ENCODE assay signal across 20 cellular contexts in the genomic region with DNA sequence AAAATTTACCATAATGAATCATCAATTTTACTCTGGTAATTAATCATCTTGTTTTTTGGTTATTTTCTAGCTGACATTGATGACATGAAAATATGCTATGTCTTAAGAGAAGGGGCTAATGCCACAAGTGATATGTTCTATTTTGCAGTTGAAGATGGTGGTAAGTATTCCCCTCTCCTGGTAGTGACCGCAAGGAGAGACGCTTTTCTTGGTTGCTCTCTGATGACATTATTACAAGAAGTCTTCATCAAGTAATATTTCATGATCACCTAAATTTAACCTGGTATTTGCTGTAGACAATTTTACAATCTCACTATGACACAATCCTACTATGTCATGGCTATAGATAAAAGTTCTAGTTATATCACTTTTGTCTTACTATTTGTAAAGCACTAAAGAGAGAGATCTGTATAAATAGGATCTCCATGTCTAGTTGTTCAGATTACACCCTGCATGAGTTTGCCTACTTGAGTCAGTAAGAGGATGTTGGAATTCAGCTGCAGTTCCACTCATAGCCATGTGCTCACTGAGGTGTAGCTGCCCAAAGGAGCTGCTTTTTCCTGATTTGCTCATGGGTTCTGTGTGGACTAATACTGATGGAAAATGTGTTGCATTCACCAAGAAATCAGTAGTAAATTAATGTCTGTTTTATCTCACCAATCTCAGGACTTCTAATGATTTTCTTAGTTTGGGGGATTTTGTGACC. TPM values are rescaled to one million over a fixed set of nuclear protein-coding genes. Genes with fewer than 3 reads are reported as not detected.
DNase-seq lines count a peak whose midpoint lies in the region; ATAC-seq and TF ChIP-seq lines count a peak whose summit lies in the region.
"Had no signal": no experiment of that assay in that cellular context is flagged by ENCODE, and none has a peak within 500 bp of the region (broad histone marks: within the 10 kb centered on the region; RNA-seq: fewer than 3 reads in every experiment).

No MANE protein-coding gene starts in this region.

- H3K36me3 Mint-ChIP-seq in type B pancreatic cell: peaks cover 45% of the 10 kb centered on the region

- in situ Hi-C loops in astrocyte of the cerebellum (cut with HindIII; ENCODE audit: low sequenced_read_pairs): no loop called here

- H3K27ac Mint-ChIP-seq in type B pancreatic cell: no peak overlapping the region

- H3K4me3 ChIP-seq in astrocyte of the cerebellum (ENCODE audit: low read depth, low read length): no peak overlapping the region
- H3K4me3 ChIP-seq: colonic mucosa, esophagus muscularis mucosa, hepatocyte had no signal

- TF ChIP-seq CTCF in astrocyte of the cerebellum (IDR thresholded peaks at IDR 0.05; ENCODE audit: low read depth, low read length, missing control alignments) (peak; percentile 17), type B pancreatic cell (conservative IDR thresholded peaks at IDR 0.05) (peak; percentile 50)

- ATAC-seq in GM18519 (IDR thresholded peaks at IDR 0.05; ENCODE audit: low FRiP score, unreplicated experiment): no peak
- ATAC-seq: HCT116 had no signal

- no peaks in the 10 kb centered on the region for H3K27me3 Mint-ChIP-seq in type B pancreatic cell

- DNase-seq in SIG-M5 treated with dmso at 0.1 percent for 504 hours (lab: John Stamatoyannopoulos, UW; ENCODE audit: unreplicated experiment) (peak; percentile 4), SIG-M5 (lab: John Stamatoyannopoulos, UW) (no peak), astrocyte of the cerebellum (ENCODE audit: low read depth) (no peak), kidney glomerular epithelial cell (lab: John Stamatoyannopoulos, UW) (peak; percentile 4), type B pancreatic cell (ENCODE audit: extremely low spot score, unreplicated experiment) (no peak), NCI-H1694 treated with DMSO at 0.1 percent for 48 hours (lab: John Stamatoyannopoulos, UW) (no peak), GF-D8 (lab: John Stamatoyannopoulos, UW) (no peak)
- DNase-seq: activated CD4-positive, alpha-beta T cell treated with anti-CD3 and anti-CD28 coated beads for 4 hours; activated T-cell treated with anti-CD3 and anti-CD28 coated beads, Interleukin-2, amount 50 U/mL, for 1 hour; colonic mucosa; NCI-H2029; Right ventricle myocardium superior; small intestine; stimulated activated naive CD4-positive, alpha-beta T cell; T-helper 9 cell had no signal

- H3K4me3 Mint-ChIP-seq in type B pancreatic cell: no peak overlapping the region

- H3K4me1 Mint-ChIP-seq in type B pancreatic cell (ENCODE audit: unreplicated experiment): peaks cover 24% of the 10 kb centered on the region

- H3K9me3 Mint-ChIP-seq in type B pancreatic cell: no peaks in the 10 kb centered on the region

RNA-seq across cellular contexts. Expression of gene FREM2, which starts 10.9 kb away (rescaled TPM):
- total RNA-seq in type B pancreatic cell (ENCODE audit: low replicate concordance): 37.8 and 42.8 TPM in 2 replicates
- total RNA-seq: LHCN-M2 had no signal

Comparison
In these comparisons a context has a peak if more than half of its experiments do, and no peak if none do; other contexts are left out.
1. DNase-seq: peak in SIG-M5 treated with dmso at 0.1 percent for 504 hours (single experiment) and kidney glomerular epithelial cell (single experiment); none in SIG-M5 (single experiment), astrocyte of the cerebellum (single experiment), type B pancreatic cell (single experiment), NCI-H1694 treated with DMSO at 0.1 percent for 48 hours (single experiment) and GF-D8 (single experiment).